In genomic region chr5:37047947-37048346, GRCh38 we compare ENCODE assay signal across 1 cellular context.
TF ChIP-seq lines count a peak whose summit lies in the region.

No MANE protein-coding gene starts in this region.

TF ChIP-seq in K562, 482 proteins besides CTCF, POLR2A, EP300 and RAD21 (continued from another document):
- no peak for TF ChIP-seq RREB1 (CRISPR knock-in tag; IDR thresholded peaks at IDR 0.05)
- TF ChIP-seq KDM1A (IDR thresholded peaks at IDR 0.05) = peak in 1 of 2 experiments; percentile 15; a peak in 1 of 4 replicates
- TF ChIP-seq RBM25 (IDR thresholded peaks at IDR 0.05; ENCODE audit: low read depth, low read length, severe bottlenecking) = peak; percentile 87
TF ChIP-seq in K562: peak in this region for 2.
